In genomic region chr2:128405981-128406601, GRCh38 we compare ENCODE assay signal across 1 cellular context.
TF ChIP-seq lines count a peak whose summit lies in the region.

No MANE protein-coding gene starts in this region.

TF ChIP-seq in SK-N-SH, 30 proteins besides CTCF, POLR2A, EP300 and RAD21 (continued from another document):
- TF ChIP-seq USF1 (IDR thresholded peaks at IDR 0.05; ENCODE audit: borderline replicate concordance, low read depth) (no peak), NRF1 (IDR thresholded peaks at IDR 0.05; ENCODE audit: low read depth, low read length) (no peak), CHD2 (IDR thresholded peaks at IDR 0.05; ENCODE audit: low read length, partially characterized antibody) (no peak), GABPA (IDR thresholded peaks at IDR 0.05; ENCODE audit: low read depth) (no peak), YY1 (IDR thresholded peaks at IDR 0.05; ENCODE audit: low read depth) (no peak), MAX (IDR thresholded peaks at IDR 0.05; ENCODE audit: low read depth) (no peak), TCF12 (IDR thresholded peaks at IDR 0.05) (no peak), MXI1 (IDR thresholded peaks at IDR 0.05; ENCODE audit: low read depth, low read length) (no peak), RXRA (IDR thresholded peaks at IDR 0.05; ENCODE audit: borderline replicate concordance, low read depth) (no peak), FOSL2 (IDR thresholded peaks at IDR 0.05; ENCODE audit: borderline replicate concordance, low read depth) (no peak)
